21 cellular contexts compared by ENCODE assay signal in genomic region chr13:110779046-110779445, GRCh38.
"Had no signal": no experiment of that assay in that cellular context is flagged by ENCODE, and none has a peak within 500 bp of the region (broad histone marks: within the 10 kb centered on the region; RNA-seq: fewer than 3 reads in every experiment).

No MANE protein-coding gene starts in this region.

- H3K27ac ChIP-seq: esophagus muscularis mucosa, lower lobe of right lung, ovary, psoas muscle, skin epidermis, thoracic aorta, tibial nerve, upper lobe of left lung had no signal

- H3K4me3 ChIP-seq: esophagus muscularis mucosa, lower lobe of right lung, ovary, psoas muscle, skin epidermis, thoracic aorta, tibial nerve, upper lobe of left lung had no signal

- H3K36me3 ChIP-seq: esophagus muscularis mucosa, lower lobe of right lung, ovary, thoracic aorta, tibial nerve, upper lobe of left lung had no signal

- H3K27ac Mint-ChIP-seq: dendritic cell treated with granulocyte-macrophage colony-stimulating factor and Interleukin-4, amounts not matched to agents 40 ng/mL and 50 ng/mL, for 4 days; naive thymus-derived CD8-positive, alpha-beta T cell; nephron progenitor cell; stimulated activated naive B cell treated with anti-CD40 and anti-IgM and Interleukin-4, amounts not matched to agents 10 μg/mL and 1 μg/mL and 100 μg/mL, for 72 hours; stimulated activated naive CD8-positive, alpha-beta T cell treated with anti-CD3 and anti-CD28 coated beads, Interleukin-15, Interleukin-2, amounts not matched to agents 100 ng/mL and 50 ng/mL, for 24 hours had no signal

- H3K4me3 Mint-ChIP-seq: dendritic cell treated with granulocyte-macrophage colony-stimulating factor and Interleukin-4, amounts not matched to agents 40 ng/mL and 50 ng/mL, for 4 days; naive thymus-derived CD8-positive, alpha-beta T cell; nephron progenitor cell; stimulated activated naive B cell treated with anti-CD40 and anti-IgM and Interleukin-4, amounts not matched to agents 10 μg/mL and 1 μg/mL and 100 μg/mL, for 72 hours; stimulated activated naive CD8-positive, alpha-beta T cell treated with anti-CD3 and anti-CD28 coated beads, Interleukin-15, Interleukin-2, amounts not matched to agents 100 ng/mL and 50 ng/mL, for 24 hours had no signal

- H3K4me1 Mint-ChIP-seq: naive thymus-derived CD8-positive, alpha-beta T cell had no signal

- ATAC-seq: left ventricle myocardium superior; lower lobe of right lung; naive thymus-derived CD8-positive, alpha-beta T cell; psoas muscle; right cardiac atrium; stimulated activated naive B cell treated with anti-CD40 and anti-IgM and Interleukin-4, amounts not matched to agents 10 μg/mL and 1 μg/mL and 100 μg/mL, for 72 hours had no signal

- DNase-seq: effector memory CD4-positive, alpha-beta T cell; hypothalamus; left ventricle myocardium superior; lower lobe of right lung; naive thymus-derived CD8-positive, alpha-beta T cell; nephron progenitor cell; nucleus accumbens; ovary; posterior cingulate gyrus; psoas muscle; right cardiac atrium; stimulated activated CD4-positive, alpha-beta T cell treated with anti-CD3 and anti-CD28 coated beads, Interleukin-15, amount 100 ng/mL, for 24 hours; stimulated activated CD4-positive, alpha-beta T cell treated with anti-CD3 and anti-CD28 coated beads, Interleukin-2, amount 100 ng/mL, for 48 hours; stimulated activated naive B cell treated with anti-CD40 and anti-IgM and Interleukin-4, amounts not matched to agents 10 μg/mL and 1 μg/mL and 100 μg/mL, for 72 hours; upper lobe of left lung had no signal

- H3K9me3 ChIP-seq: lower lobe of right lung, psoas muscle, thoracic aorta had no signal
